ENCODE assay signal across 8 cellular contexts in genomic region chr5:179858241-179858585, GRCh38. TPM values are rescaled to one million over a fixed set of nuclear protein-coding genes. Genes with fewer than 3 reads are reported as not detected.
DNase-seq lines count a peak whose midpoint lies in the region; ATAC-seq and TF ChIP-seq lines count a peak whose summit lies in the region.

No MANE protein-coding gene starts in this region.

- peak overlapping the region; percentile 93 for H3K27ac Mint-ChIP-seq in glutamatergic neuron (ENCODE audit: unreplicated experiment)

- peak overlapping the region; percentile 97 for H3K4me3 Mint-ChIP-seq in glutamatergic neuron (ENCODE audit: unreplicated experiment)

- peak; percentile 38 for ATAC-seq in HG02840 (IDR thresholded peaks at IDR 0.05; ENCODE audit: low FRiP score, unreplicated experiment)

- peaks cover 7% of the 10 kb centered on the region for H3K4me1 Mint-ChIP-seq in glutamatergic neuron (ENCODE audit: low read depth, unreplicated experiment)

- no peak for TF ChIP-seq CTCF in glutamatergic neuron (IDR thresholded peaks at IDR 0.05; ENCODE audit: partially characterized antibody, unreplicated experiment)

- DNase-seq in stimulated activated CD8-positive, alpha-beta memory T cell treated with anti-CD3 and anti-CD28 coated beads, Interleukin-12 subunit alpha, Interleukin-12 subunit beta, amount 100 ng/mL, for 1 hour (ENCODE audit: low read depth): peak; percentile 15
- DNase-seq in stimulated activated CD8-positive, alpha-beta memory T cell treated with anti-CD3 and anti-CD28 coated beads, Interleukin-4, amount 100 ng/mL, for 48 hours: no peak
- DNase-seq in NCI-H748 (lab: John Stamatoyannopoulos, UW; ENCODE audit: unreplicated experiment) (peak; percentile 74), glutamatergic neuron (peak; percentile 46), pons (ENCODE audit: low spot score) (peak; percentile 42), DMS114 treated with DMSO at 0.1 percent for 48 hours (lab: John Stamatoyannopoulos, UW; ENCODE audit: unreplicated experiment) (no peak)
- peak; percentile 25 for DNase-seq in activated T-helper 9 cell treated with anti-CD3 and anti-CD28 coated beads, Interleukin-2, amount 50 U/mL, for 16 hours (ENCODE audit: low read depth)

- H3K36me3 Mint-ChIP-seq in glutamatergic neuron (ENCODE audit: unreplicated experiment): peaks cover 6% of the 10 kb centered on the region

- peaks cover 4% of the 10 kb centered on the region for H3K9me3 Mint-ChIP-seq in glutamatergic neuron (ENCODE audit: unreplicated experiment)

- H3K27me3 Mint-ChIP-seq in glutamatergic neuron (ENCODE audit: unreplicated experiment): peaks cover 3% of the 10 kb centered on the region

RNA-seq across cellular contexts. Expression of gene MRNIP, which starts 0.4 kb away (rescaled TPM):
- total RNA-seq in glutamatergic neuron (ENCODE audit: unreplicated experiment): 60.2 TPM

RNA-seq across cellular contexts. Expression of gene SQSTM1, which starts 37.5 kb away (rescaled TPM):
- total RNA-seq in glutamatergic neuron (ENCODE audit: unreplicated experiment): 97.0 TPM

RNA-seq across cellular contexts. Expression of gene TBC1D9B, which starts 49.5 kb away (rescaled TPM):
- total RNA-seq in glutamatergic neuron (ENCODE audit: unreplicated experiment): 81.8 TPM

RNA-seq across cellular contexts. Expression of gene MGAT4B, which starts 51.5 kb away (rescaled TPM):
- 140 TPM for total RNA-seq in glutamatergic neuron (ENCODE audit: unreplicated experiment)

Comparison
In these comparisons a context has a peak if more than half of its experiments do, and no peak if none do; other contexts are left out.
1. DNase-seq: peak in stimulated activated CD8-positive, alpha-beta memory T cell treated with anti-CD3 and anti-CD28 coated beads, Interleukin-12 subunit alpha, Interleukin-12 subunit beta, amount 100 ng/mL, for 1 hour (single experiment), NCI-H748 (single experiment), activated T-helper 9 cell treated with anti-CD3 and anti-CD28 coated beads, Interleukin-2, amount 50 U/mL, for 16 hours (single experiment), glutamatergic neuron (single experiment) and pons (single experiment); none in stimulated activated CD8-positive, alpha-beta memory T cell treated with anti-CD3 and anti-CD28 coated beads, Interleukin-4, amount 100 ng/mL, for 48 hours (single experiment) and DMS114 treated with DMSO at 0.1 percent for 48 hours (single experiment).